Comparison of ENCODE assay signal across 15 cellular contexts in the genomic region with DNA sequence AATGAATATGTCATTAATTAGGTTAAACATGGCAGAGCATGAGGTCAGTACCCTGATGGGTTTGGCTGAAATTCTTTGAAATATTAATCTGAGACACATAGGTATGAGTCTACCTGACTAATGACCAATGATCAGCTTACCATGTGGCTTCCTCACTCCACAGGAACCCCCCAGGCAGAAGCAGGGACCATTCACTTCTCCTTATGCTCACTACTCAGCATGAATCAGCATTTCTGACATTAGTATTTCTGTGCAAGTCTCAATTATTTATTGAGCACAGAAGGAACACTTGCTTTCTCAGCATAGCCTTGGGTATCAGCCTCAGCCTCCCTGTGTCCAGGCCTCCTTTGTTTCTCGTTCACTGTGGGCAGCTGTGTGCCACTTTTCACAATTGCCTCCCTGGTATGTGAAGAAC. TPM values are rescaled to one million over a fixed set of nuclear protein-coding genes. Genes with fewer than 3 reads are reported as not detected.
DNase-seq lines count a peak whose midpoint lies in the region; ATAC-seq and TF ChIP-seq lines count a peak whose summit lies in the region.
"Had no signal": no experiment of that assay in that cellular context is flagged by ENCODE, and none has a peak within 500 bp of the region (broad histone marks: within the 10 kb centered on the region; RNA-seq: fewer than 3 reads in every experiment).

No MANE protein-coding gene starts in this region.

- peak overlapping the region; percentile 66 for H4K91ac ChIP-seq in mesenchymal stem cell (ENCODE audit: low read length)

- 76% methylated on average over 1 of the region's 1 CpG for WGBS in mesenchymal stem cell

- intact Hi-C loops in colonic mucosa (cut with DNase I) = no loop called here

- peak overlapping the region; percentile 75 for H2BK120ac ChIP-seq in mesenchymal stem cell (ENCODE audit: low read depth, low read length)

- no peak overlapping the region for H2BK5ac ChIP-seq in mesenchymal stem cell (ENCODE audit: low read depth, low read length, poor library complexity, severe bottlenecking)

- H3K27ac ChIP-seq in mesenchymal stem cell (ENCODE audit: low read length, poor library complexity, severe bottlenecking) (peak overlapping the region; percentile 24), colonic mucosa (no peak overlapping the region)

- H2AFZ ChIP-seq in mesenchymal stem cell (ENCODE audit: low read depth, low read length) = no peak overlapping the region

- peak overlapping the region; percentile 67 to 79 for H3K18ac ChIP-seq in mesenchymal stem cell (ENCODE audit: low read depth in 1 of 2, low read length in 2 of 2)

- H4K8ac ChIP-seq in mesenchymal stem cell (ENCODE audit: low read length) = peak overlapping the region; percentile 83

- H2BK12ac ChIP-seq in mesenchymal stem cell (ENCODE audit: low read length in 2 of 2) = peak overlapping the region; percentile 83 to 93

- H3K4ac ChIP-seq in mesenchymal stem cell (ENCODE audit: low read depth in 1 of 2, low read length in 2 of 2) = peak overlapping the region; percentile 21 to 29

- TF ChIP-seq CTCF in colonic mucosa (IDR thresholded peaks at IDR 0.05) = no peak

- H3K79me1 ChIP-seq in mesenchymal stem cell (replicated peaks; ENCODE audit: low read length, poor library complexity, severe bottlenecking) = no peaks in the 10 kb centered on the region

- no peak overlapping the region for H2AK5ac ChIP-seq in mesenchymal stem cell (ENCODE audit: low read length, severe bottlenecking)

- H3K4me1 ChIP-seq in mesenchymal stem cell (ENCODE audit: control insufficient read depth, insufficient read depth, low read depth, low read length) (peaks cover 8% of the 10 kb centered on the region), colonic mucosa (no peaks in the 10 kb centered on the region)
- H3K4me1 ChIP-seq: gastrocnemius medialis had no signal

- H3K9ac ChIP-seq in mesenchymal stem cell (ENCODE audit: low read length) (peak overlapping the region; percentile 10), colonic mucosa (ENCODE audit: low read depth in 2 of 2, low read length in 2 of 2) (no peak overlapping the region)

- H3K14ac ChIP-seq in mesenchymal stem cell (ENCODE audit: low read length in 2 of 2) = peak overlapping the region in 1 of 2 experiments; percentile 23

- H3K27me3 ChIP-seq in mesenchymal stem cell (ENCODE audit: control insufficient read depth in 1 of 2, insufficient read depth in 1 of 2, low read length in 2 of 2) (no peaks in the 10 kb centered on the region), colonic mucosa (no peaks in the 10 kb centered on the region)
- H3K27me3 ChIP-seq: gastrocnemius medialis had no signal

- no peak for ATAC-seq in HG02938 (IDR thresholded peaks at IDR 0.05; ENCODE audit: unreplicated experiment)
- no peak for ATAC-seq in left lobe of liver
- ATAC-seq: gastrocnemius medialis had no signal

- H3K36me3 ChIP-seq in mesenchymal stem cell (ENCODE audit: control insufficient read depth in 1 of 2, insufficient read depth in 2 of 2, low read depth in 1 of 2, low read length in 2 of 2) = no peaks in the 10 kb centered on the region
- no peaks in the 10 kb centered on the region for H3K36me3 ChIP-seq in colonic mucosa
- H3K36me3 ChIP-seq: gastrocnemius medialis had no signal

- no peak overlapping the region for H3K4me3 ChIP-seq in mesenchymal stem cell (ENCODE audit: insufficient read depth in 1 of 2, low read depth in 1 of 2, low read length in 2 of 2)
- H3K4me3 ChIP-seq in colonic mucosa = no peak overlapping the region
- H3K4me3 ChIP-seq: gastrocnemius medialis had no signal

- DNase-seq in AML-193 (lab: John Stamatoyannopoulos, UW) = peak; percentile 39 to 47
- peak; percentile 17 for DNase-seq in HK-2 (ENCODE audit: unreplicated experiment)
- DNase-seq in amniotic epithelial cell (ENCODE audit: low read depth) = peak; percentile 47
- DNase-seq in mesenchymal stem cell = peak; percentile 50
- no peak for DNase-seq in GM19238 (ENCODE audit: insufficient read length, low spot score)
- no peak for DNase-seq in colonic mucosa
- DNase-seq in left lobe of liver (ENCODE audit: low spot score) = no peak
- DNase-seq: activated CD8-positive, alpha-beta memory T cell treated with anti-CD3 and anti-CD28 coated beads for 24 hours; activated naive CD4-positive, alpha-beta T cell treated with anti-CD3 and anti-CD28 coated beads, Interleukin-2, amount 50 U/mL, for 16 hours; C1 segment of cervical spinal cord; cortex of kidney; gastrocnemius medialis; NCI-H748 treated with DMSO at 0.1 percent for 48 hours; stimulated activated CD8-positive, alpha-beta memory T cell treated with anti-CD3 and anti-CD28 coated beads, Interleukin-4, amount 100 ng/mL, for 48 hours had no signal

- H3K9me3 ChIP-seq in mesenchymal stem cell (ENCODE audit: control insufficient read depth, low read length) = no peaks in the 10 kb centered on the region
- no peaks in the 10 kb centered on the region for H3K9me3 ChIP-seq in colonic mucosa
- H3K9me3 ChIP-seq: gastrocnemius medialis had no signal

- H3K4me2 ChIP-seq in mesenchymal stem cell (ENCODE audit: low read length, poor library complexity, severe bottlenecking) = no peak overlapping the region

- H2BK15ac ChIP-seq in mesenchymal stem cell (ENCODE audit: low read depth, poor library complexity, severe bottlenecking) = no peak overlapping the region

- no peak overlapping the region for H3K23ac ChIP-seq in mesenchymal stem cell (ENCODE audit: low read length in 2 of 2)

RNA-seq across cellular contexts. Expression of a gene that starts 9.3 kb away (rescaled TPM):
- polyA plus RNA-seq in mesenchymal stem cell (2013, experiment 1 of 2) = 46.9 TPM
- 47.3 TPM for polyA plus RNA-seq in mesenchymal stem cell (2013, experiment 2 of 2)
- total RNA-seq in colonic mucosa (1 to 10 TPM in 1 of 2 donors, under 1 TPM in 1; 0.42 to 2.1 TPM), left lobe of liver (1.2 TPM)

Comparison
In these comparisons a context has a peak if more than half of its experiments do, and no peak if none do; other contexts are left out.
1. DNase-seq: peak in AML-193 (2 of 2), HK-2 (single experiment), amniotic epithelial cell (single experiment) and mesenchymal stem cell (single experiment); none in GM19238 (single experiment), colonic mucosa (single experiment) and left lobe of liver (single experiment).